In genomic region chr5:167723254-167723871, GRCh38 we compare ENCODE assay signal across 8 cellular contexts.
DNase-seq lines count a peak whose midpoint lies in the region; ATAC-seq and TF ChIP-seq lines count a peak whose summit lies in the region.

No MANE protein-coding gene starts in this region.

- H3K27ac ChIP-seq in PC-9 (no peak overlapping the region), suprapubic skin (no peak overlapping the region)

- 22% methylated on average over 9 of the region's 9 CpGs for WGBS in suprapubic skin

- peaks cover 12% of the 10 kb centered on the region for H3K4me1 Mint-ChIP-seq in neural crest cell

- H3K4me1 ChIP-seq in PC-9 (replicated peaks; ENCODE audit: insufficient read depth) = 0 out of 2 replicates have a peak, but pooled peaks cover 5% of the 10 kb centered on the region
- H3K4me1 ChIP-seq in suprapubic skin = peaks cover 7% of the 10 kb centered on the region

- H3K9me3 ChIP-seq in PC-9 (ENCODE audit: insufficient read depth, low read depth) (no peaks in the 10 kb centered on the region), suprapubic skin (no peaks in the 10 kb centered on the region)

- DNase-seq in ELF-1 (ENCODE audit: low read depth, low spot score) = peak; percentile 95
- peak in 57 of 76 experiments; percentile 1 to 72 (median 29) for DNase-seq in HUDEP-2 (lab: John Stamatoyannopoulos, UW; ENCODE audit: unreplicated experiment in 76 of 76)
- DNase-seq in PC-9 = peak; percentile 66 to 70
- peak; percentile 78 to 79 for DNase-seq in activated T-cell treated with anti-CD3 and anti-CD28 coated beads, Interleukin-2, amount 50 U/mL, for 48 hours
- DNase-seq in fibroblast of pulmonary artery (ENCODE audit: low read depth) = peak; percentile 88
- peak; percentile 73 for DNase-seq in neural crest cell (ENCODE audit: low read depth, low spot score)
- peak in 1 of 2 donors; percentile 79 for DNase-seq in suprapubic skin (ENCODE audit: low spot score in 2 of 2)

- no peak overlapping the region for H3K4me3 ChIP-seq in PC-9
- H3K4me3 ChIP-seq in fibroblast of pulmonary artery (replicated peaks; ENCODE audit: low read depth, low read length) = no peak overlapping the region
- H3K4me3 ChIP-seq in suprapubic skin = no peak overlapping the region

- H3K27me3 ChIP-seq in PC-9 (ENCODE audit: insufficient read depth, low read depth) (no peaks in the 10 kb centered on the region), suprapubic skin (no peaks in the 10 kb centered on the region)

- no peak for TF ChIP-seq EP300 in suprapubic skin (IDR thresholded peaks at IDR 0.05)

- no peaks in the 10 kb centered on the region for H3F3A ChIP-seq in PC-9 (ENCODE audit: insufficient read depth, low read depth)

- BruUV-seq in PC-9 (replicated peaks; lab: Mats Ljungman, UMichigan) = no TSS peak

- H3K4me3 Mint-ChIP-seq in neural crest cell = no peak overlapping the region

- no peaks in the 10 kb centered on the region for H4K20me1 ChIP-seq in PC-9 (ENCODE audit: insufficient read depth)

- CTCF ChIA-PET in PC-9 (lab: Charles Lee) = interaction anchor here (0.6 kb wide), 1 partner anchor 66 kb away, joined by 8 read pairs; no protein-coding TSS in a partner anchor

- peak; percentile 99 for ATAC-seq in GM21576 (IDR thresholded peaks at IDR 0.05; ENCODE audit: unreplicated experiment)

- no peaks in the 10 kb centered on the region for H3K36me3 Mint-ChIP-seq in neural crest cell (ENCODE audit: low read depth)

- H3K79me2 ChIP-seq in PC-9 (ENCODE audit: low read depth) = no peaks in the 10 kb centered on the region

- no peak overlapping the region for H3K4me2 ChIP-seq in PC-9

- no peak overlapping the region for H3K27ac Mint-ChIP-seq in neural crest cell (ENCODE audit: unreplicated experiment)

- H2AFZ ChIP-seq in PC-9 = no peak overlapping the region

- intact Hi-C loops in PC-9 (cut with micrococcal nuclease; ENCODE audit: unreplicated experiment) = loop anchor here (1.0 to 10.0 kb wide), 4 partner anchors 24 to 491 kb away; no protein-coding TSS in a partner anchor

- no peaks in the 10 kb centered on the region for H3K27me3 Mint-ChIP-seq in neural crest cell (ENCODE audit: low read depth)

- no peak for TF ChIP-seq POLR2A in suprapubic skin (IDR thresholded peaks at IDR 0.05)

- H3K36me3 ChIP-seq in PC-9 (ENCODE audit: low read depth) (no peaks in the 10 kb centered on the region), suprapubic skin (no peaks in the 10 kb centered on the region)

- H3K9me2 ChIP-seq in PC-9 (ENCODE audit: insufficient read depth) = no peaks in the 10 kb centered on the region

- no peaks in the 10 kb centered on the region for H3K9me3 Mint-ChIP-seq in neural crest cell

- TF ChIP-seq CTCF in PC-9 (conservative IDR thresholded peaks at IDR 0.05) = peak; percentile 93
- peak; percentile 93 for TF ChIP-seq CTCF in fibroblast of pulmonary artery (IDR thresholded peaks at IDR 0.05; ENCODE audit: low read length, missing control alignments)
- TF ChIP-seq CTCF in neural crest cell (conservative IDR thresholded peaks at IDR 0.05) = peak; percentile 95
- TF ChIP-seq CTCF in suprapubic skin (IDR thresholded peaks at IDR 0.05) = peak; percentile 73 to 86

- POLR2A ChIA-PET in PC-9 (lab: Charles Lee; ENCODE audit: unreplicated experiment) = no interaction called here
